ENCODE assay signal across 8 cellular contexts in genomic region chr4:128060130-128060619, GRCh38. TPM values are rescaled to one million over a fixed set of nuclear protein-coding genes. Genes with fewer than 3 reads are reported as not detected.
DNase-seq lines count a peak whose midpoint lies in the region; ATAC-seq and TF ChIP-seq lines count a peak whose summit lies in the region.

No MANE protein-coding gene starts in this region.

- ATAC-seq in DND-41 (ENCODE audit: insufficient read depth, low read depth): no peak

- no peaks in the 10 kb centered on the region for H3K9me3 ChIP-seq in DND-41 (ENCODE audit: insufficient read depth, low read length, severe bottlenecking)
- H3K9me3 ChIP-seq in Loucy (ENCODE audit: insufficient read depth, low read depth, low read length): no peaks in the 10 kb centered on the region
- H3K9me3 ChIP-seq in mononuclear cell (ENCODE audit: low read depth, low read length): no peaks in the 10 kb centered on the region

- H3K79me2 ChIP-seq in DND-41 (ENCODE audit: insufficient read depth, low read length) (peaks cover 42% of the 10 kb centered on the region), Loucy (ENCODE audit: insufficient read depth, low read length) (peaks cover 22% of the 10 kb centered on the region)

- no peaks in the 10 kb centered on the region for H3K36me3 Mint-ChIP-seq in chondrocyte (ENCODE audit: low read depth)

- H2AFZ ChIP-seq in DND-41 (ENCODE audit: low read depth, low read length): peak overlapping the region; percentile 97
- H2AFZ ChIP-seq in Loucy (ENCODE audit: low read length): peak overlapping the region; percentile 79

- DNase-seq in DND-41 (no peak), chondrocyte (ENCODE audit: low spot score) (no peak), cerebellum (ENCODE audit: low spot score) (no peak), nucleus accumbens (lab: John Stamatoyannopoulos, UW) (no peak), NCI-H2196 treated with DMSO at 0.1 percent for 48 hours (lab: John Stamatoyannopoulos, UW; ENCODE audit: unreplicated experiment) (no peak), GM19240 (ENCODE audit: insufficient read length, low spot score) (no peak)

- H3K4me3 ChIP-seq in DND-41 (ENCODE audit: low read depth in 1 of 2, low read length in 2 of 2): peak overlapping the region; percentile 70 to 76
- peak overlapping the region; percentile 80 for H3K4me3 ChIP-seq in Loucy (ENCODE audit: low read length, poor library complexity, severe bottlenecking)
- H3K4me3 ChIP-seq in mononuclear cell (ENCODE audit: low read length): peak overlapping the region; percentile 63

- H3K4me2 ChIP-seq in DND-41 (ENCODE audit: insufficient read depth, low read length) (peak overlapping the region; percentile 69), Loucy (ENCODE audit: low read depth, low read length, poor library complexity, severe bottlenecking) (peak overlapping the region; percentile 75)

- peak overlapping the region; percentile 92 for H3K27ac Mint-ChIP-seq in chondrocyte (ENCODE audit: unreplicated experiment)

- no peaks in the 10 kb centered on the region for H3K9me3 Mint-ChIP-seq in chondrocyte (ENCODE audit: low read depth)

- no peaks in the 10 kb centered on the region for H3K27me3 Mint-ChIP-seq in chondrocyte (ENCODE audit: low read depth)

- peak overlapping the region; percentile 99 for H3K9ac ChIP-seq in DND-41 (ENCODE audit: low read depth, low read length)
- peak overlapping the region; percentile 87 for H3K9ac ChIP-seq in Loucy (ENCODE audit: low read depth, low read length, poor library complexity, severe bottlenecking)

- H3K4me1 Mint-ChIP-seq in chondrocyte (ENCODE audit: low read depth): peaks cover 18% of the 10 kb centered on the region

- peaks cover 20% of the 10 kb centered on the region for H3K4me1 ChIP-seq in DND-41 (ENCODE audit: insufficient read depth, low read length)
- H3K4me1 ChIP-seq in Loucy (ENCODE audit: insufficient read depth, low read length, poor library complexity, severe bottlenecking): peaks cover 16% of the 10 kb centered on the region
- H3K4me1 ChIP-seq in mononuclear cell (ENCODE audit: insufficient read depth, low read length): peaks cover 19% of the 10 kb centered on the region

- no peaks in the 10 kb centered on the region for H3K27me3 ChIP-seq in DND-41 (ENCODE audit: insufficient read depth, low read length, poor library complexity)
- no peaks in the 10 kb centered on the region for H3K27me3 ChIP-seq in Loucy (ENCODE audit: insufficient read depth, low read length, poor library complexity, severe bottlenecking)
- H3K27me3 ChIP-seq in mononuclear cell (ENCODE audit: insufficient read depth, low read length): no peaks in the 10 kb centered on the region

- H4K20me1 ChIP-seq in DND-41 (ENCODE audit: insufficient read depth, low read length) (peaks cover 10% of the 10 kb centered on the region; the same call in 1 of the 2 replicates), Loucy (ENCODE audit: insufficient read depth, low read length, poor library complexity, severe bottlenecking) (peaks cover 11% of the 10 kb centered on the region)

- no peaks in the 10 kb centered on the region for H3K9me2 ChIP-seq in Loucy (replicated peaks; ENCODE audit: low read depth, low read length)

- peak overlapping the region; percentile 96 for H3K27ac ChIP-seq in DND-41 (ENCODE audit: low read length)

- no peaks in the 10 kb centered on the region for H3F3A ChIP-seq in Loucy (ENCODE audit: low read depth)

- TF ChIP-seq CTCF in DND-41 (IDR thresholded peaks at IDR 0.05; ENCODE audit: borderline replicate concordance, extremely low read depth, low read length, poor library complexity, severe bottlenecking) (no peak), Loucy (conservative IDR thresholded peaks at IDR 0.05; ENCODE audit: low read length) (no peak), chondrocyte (IDR thresholded peaks at IDR 0.05) (no peak)

- peak overlapping the region; percentile 73 for H3K4me3 Mint-ChIP-seq in chondrocyte (ENCODE audit: unreplicated experiment)

- H3K36me3 ChIP-seq in DND-41 (ENCODE audit: insufficient read depth, low read length): no peaks in the 10 kb centered on the region; the same call in 1 of the 2 replicates
- no peaks in the 10 kb centered on the region for H3K36me3 ChIP-seq in Loucy (ENCODE audit: insufficient read depth, low read length)

RNA-seq across cellular contexts. Expression of gene LARP1B, which starts 0.9 kb away (rescaled TPM):
- total RNA-seq in chondrocyte (20.9 to 23.6 TPM (median 21.9 TPM) in 3 replicates), mononuclear cell (11.5 TPM), cerebellum (44.5 TPM)
